Comparison of ENCODE assay signal across 1 cellular context in genomic region chr16:56711862-56712261, GRCh38.
TF ChIP-seq lines count a peak whose summit lies in the region.

No MANE protein-coding gene starts in this region.

TF ChIP-seq in IMR-90, 13 proteins besides CTCF, POLR2A, EP300 and RAD21:
- no peak for TF ChIP-seq ELK1 (IDR thresholded peaks at IDR 0.05; ENCODE audit: borderline replicate concordance, low read depth, low read length)
- TF ChIP-seq BHLHE40 (IDR thresholded peaks at IDR 0.05; ENCODE audit: low read depth, low read length) = no peak
- no peak for TF ChIP-seq USF2 (IDR thresholded peaks at IDR 0.05; ENCODE audit: low read depth, low read length)
- no peak for TF ChIP-seq SMC3 (IDR thresholded peaks at IDR 0.05; ENCODE audit: low read depth, low read length)
